ENCODE assay signal across 8 cellular contexts in genomic region chr9:6758418-6759113, GRCh38. TPM values are rescaled to one million over a fixed set of nuclear protein-coding genes. Genes with fewer than 3 reads are reported as not detected.
DNase-seq lines count a peak whose midpoint lies in the region; ATAC-seq lines count a peak whose summit lies in the region.

No MANE protein-coding gene starts in this region.

- H3K4me1 Mint-ChIP-seq in activated T-cell treated with anti-CD3 and anti-CD28 coated beads, Interleukin-2, amount 50 U/mL, for 4 hours (ENCODE audit: low read depth), result peaks cover 45% of the 10 kb centered on the region
- peaks cover 15 to 45% (median 38%) of the 10 kb centered on the region in 4 donors for H3K4me1 Mint-ChIP-seq in naive thymus-derived CD8-positive, alpha-beta T cell
- H3K4me1 Mint-ChIP-seq in stimulated activated naive CD8-positive, alpha-beta T cell treated with anti-CD3 and anti-CD28 coated beads, Interleukin-15, Interleukin-2, amounts not matched to agents 100 ng/mL and 50 ng/mL, for 24 hours (ENCODE audit: low read depth), result peaks cover 48% of the 10 kb centered on the region

- H3K27ac Mint-ChIP-seq in naive thymus-derived CD8-positive, alpha-beta T cell, result peak overlapping the region; percentile 92 to 100 (median 97)
- peak overlapping the region; percentile 90 for H3K27ac Mint-ChIP-seq in stimulated activated naive CD8-positive, alpha-beta T cell treated with anti-CD3 and anti-CD28 coated beads, Interleukin-15, Interleukin-2, amounts not matched to agents 100 ng/mL and 50 ng/mL, for 24 hours

- POLR2A ChIA-PET in naive thymus-derived CD8-positive, alpha-beta T cell (lab: Charles Lee), result interaction anchor here (0.6 to 5.8 kb wide), 20 partner anchors 9 to 1965 kb away, joined by 3 to 135 read pairs (median 4); partner anchors contain the start of genes RANBP6 and UHRF2

- peak overlapping the region; percentile 97 for H3K4me3 Mint-ChIP-seq in activated T-cell treated with anti-CD3 and anti-CD28 coated beads, Interleukin-2, amount 50 U/mL, for 4 hours
- peak overlapping the region; percentile 90 to 99 (median 96) for H3K4me3 Mint-ChIP-seq in naive thymus-derived CD8-positive, alpha-beta T cell
- peak overlapping the region; percentile 94 for H3K4me3 Mint-ChIP-seq in stimulated activated naive CD8-positive, alpha-beta T cell treated with anti-CD3 and anti-CD28 coated beads, Interleukin-15, Interleukin-2, amounts not matched to agents 100 ng/mL and 50 ng/mL, for 24 hours

- H3K9me3 Mint-ChIP-seq in activated T-cell treated with anti-CD3 and anti-CD28 coated beads, Interleukin-2, amount 50 U/mL, for 4 hours, result no peaks in the 10 kb centered on the region
- peaks cover 0 to 9% (median 4%) of the 10 kb centered on the region in 9 donors for H3K9me3 Mint-ChIP-seq in naive thymus-derived CD8-positive, alpha-beta T cell
- H3K9me3 Mint-ChIP-seq in stimulated activated naive CD8-positive, alpha-beta T cell treated with anti-CD3 and anti-CD28 coated beads, Interleukin-15, Interleukin-2, amounts not matched to agents 100 ng/mL and 50 ng/mL, for 24 hours, result peaks cover 4% of the 10 kb centered on the region

- DNase-seq in NCI-H82 (lab: John Stamatoyannopoulos, UW) (peak; percentile 75), NCI-H82 treated with DMSO at 0.1 percent for 48 hours (lab: John Stamatoyannopoulos, UW; ENCODE audit: unreplicated experiment) (no peak), NCI-H748 treated with DMSO at 0.1 percent for 48 hours (lab: John Stamatoyannopoulos, UW) (peak; percentile 14), fibroblast of gingiva (ENCODE audit: low read depth) (peak; percentile 34)
- DNase-seq in activated T-cell treated with anti-CD3 and anti-CD28 coated beads, Interleukin-2, amount 50 U/mL, for 4 hours, result peak; percentile 19
- DNase-seq in naive thymus-derived CD8-positive, alpha-beta T cell, result peak; percentile 39 to 74 (median 59)

- peak; percentile 13 for ATAC-seq in HG02840 (IDR thresholded peaks at IDR 0.05; ENCODE audit: low FRiP score, unreplicated experiment)
- peak; percentile 9 to 17 for ATAC-seq in activated T-cell treated with anti-CD3 and anti-CD28 coated beads, Interleukin-2, amount 50 U/mL, for 4 hours
- peak; percentile 23 to 29 for ATAC-seq in naive thymus-derived CD8-positive, alpha-beta T cell

- H3K36me3 Mint-ChIP-seq in activated T-cell treated with anti-CD3 and anti-CD28 coated beads, Interleukin-2, amount 50 U/mL, for 4 hours (ENCODE audit: insufficient read depth), result peaks cover 4% of the 10 kb centered on the region
- peaks cover 4 to 9% (median 6%) of the 10 kb centered on the region in 3 donors for H3K36me3 Mint-ChIP-seq in naive thymus-derived CD8-positive, alpha-beta T cell
- peaks cover 10% of the 10 kb centered on the region for H3K36me3 Mint-ChIP-seq in stimulated activated naive CD8-positive, alpha-beta T cell treated with anti-CD3 and anti-CD28 coated beads, Interleukin-15, Interleukin-2, amounts not matched to agents 100 ng/mL and 50 ng/mL, for 24 hours (ENCODE audit: low read depth)

- H3K27me3 Mint-ChIP-seq in activated T-cell treated with anti-CD3 and anti-CD28 coated beads, Interleukin-2, amount 50 U/mL, for 4 hours (ENCODE audit: low read depth), result no peaks in the 10 kb centered on the region
- H3K27me3 Mint-ChIP-seq in naive thymus-derived CD8-positive, alpha-beta T cell, result peaks cover 0 to 2% (median 0%) of the 10 kb centered on the region in 5 donors
- H3K27me3 Mint-ChIP-seq in stimulated activated naive CD8-positive, alpha-beta T cell treated with anti-CD3 and anti-CD28 coated beads, Interleukin-15, Interleukin-2, amounts not matched to agents 100 ng/mL and 50 ng/mL, for 24 hours, result no peaks in the 10 kb centered on the region

RNA-seq across cellular contexts. Expression of gene KDM4C, which starts 0.8 kb away (rescaled TPM):
- 10 to 100 TPM; 22.9 to 26.5 (median 25.6) TPM for total RNA-seq in activated T-cell treated with anti-CD3 and anti-CD28 coated beads, Interleukin-2, amount 50 U/mL, for 4 hours
- total RNA-seq in naive thymus-derived CD8-positive, alpha-beta T cell, result 10 to 100 TPM; 74.5 to 83.6 TPM
- 10 to 100 TPM; 27.5 to 27.8 (median 27.6) TPM for polyA plus RNA-seq in naive thymus-derived CD8-positive, alpha-beta T cell
